Comparison of ENCODE assay signal across 8 cellular contexts in the genomic region with DNA sequence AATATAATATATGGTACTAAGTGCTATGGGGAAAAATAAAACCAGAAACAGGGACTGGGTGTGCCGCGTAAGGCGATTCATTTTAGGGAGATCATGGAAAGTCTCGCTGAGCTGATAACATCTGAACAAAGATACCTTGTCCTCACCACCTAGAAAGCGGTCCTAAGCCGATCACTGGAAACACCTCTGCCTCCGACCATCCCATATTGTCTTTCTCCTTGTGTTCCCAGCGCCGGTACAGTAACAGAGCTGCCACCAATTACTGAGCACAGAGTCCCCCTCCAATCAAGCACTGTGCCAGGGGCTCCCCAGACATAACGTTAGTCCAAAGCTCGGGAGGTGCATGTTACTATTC. TPM values are rescaled to one million over a fixed set of nuclear protein-coding genes. Genes with fewer than 3 reads are reported as not detected.
DNase-seq lines count a peak whose midpoint lies in the region; ATAC-seq and TF ChIP-seq lines count a peak whose summit lies in the region.

No MANE protein-coding gene starts in this region.

- POLR2A ChIA-PET in A673 (lab: Charles Lee; ENCODE audit: low non-redundant PET), result interaction anchor here (0.5 to 0.9 kb wide), 2 partner anchors 248 to 249 kb away, joined by 3 read pairs; no protein-coding TSS in a partner anchor

- no peak for DNase-seq in A673 (ENCODE audit: low spot score)
- no peak for DNase-seq in epithelial cell of proximal tubule (ENCODE audit: low read depth)
- peak; percentile 45 for DNase-seq in neural progenitor cell (ENCODE audit: low spot score)
- no peak for DNase-seq in GDM1 (lab: John Stamatoyannopoulos, UW)
- no peak for DNase-seq in NOMO-1 treated with DMSO at 0.1 percent for 48 hours (lab: John Stamatoyannopoulos, UW; ENCODE audit: unreplicated experiment)
- DNase-seq in GM13977 (ENCODE audit: low spot score), result no peak

- H3K4me3 Mint-ChIP-seq in neural progenitor cell, result peak overlapping the region; percentile 97

- peaks cover 2% of the 10 kb centered on the region for H3K27me3 Mint-ChIP-seq in neural progenitor cell (ENCODE audit: insufficient read depth, low read depth)

- intact Hi-C loops in A673 (cut with micrococcal nuclease; ENCODE audit: unreplicated experiment), result no loop called here

- no peaks in the 10 kb centered on the region for H3K79me2 ChIP-seq in OCI-LY1 (ENCODE audit: insufficient read depth, low read length)
- H3K79me2 ChIP-seq in neural progenitor cell (ENCODE audit: low read depth), result peaks cover 47% of the 10 kb centered on the region

- no peaks in the 10 kb centered on the region for H4K20me1 ChIP-seq in OCI-LY1 (ENCODE audit: insufficient read depth, low read length)
- no peaks in the 10 kb centered on the region for H4K20me1 ChIP-seq in neural progenitor cell (ENCODE audit: low read depth)

- peak overlapping the region; percentile 72 for H3K27ac ChIP-seq in A673 (ENCODE audit: low read depth, low read length, poor library complexity, severe bottlenecking)
- H3K27ac ChIP-seq in OCI-LY1 (ENCODE audit: low read depth, low read length, poor library complexity, severe bottlenecking), result no peak overlapping the region
- no peak overlapping the region for H3K27ac ChIP-seq in neural progenitor cell

- BruUV-seq in A673 (replicated peaks; lab: Mats Ljungman, UMichigan), result TSS peak; percentile 30

- TF ChIP-seq CTCF in A673 (conservative IDR thresholded peaks at IDR 0.05; ENCODE audit: low read depth, low read length) (no peak), OCI-LY1 (IDR thresholded peaks at IDR 0.05; ENCODE audit: low read length) (no peak), epithelial cell of proximal tubule (conservative IDR thresholded peaks at IDR 0.05; ENCODE audit: low read depth, low read length) (no peak), neural progenitor cell (IDR thresholded peaks at IDR 0.05) (no peak), GM13977 (IDR thresholded peaks at IDR 0.05; ENCODE audit: extremely low read depth, insufficient read depth, missing control alignments) (no peak)

- H3K9me3 ChIP-seq in A673 (ENCODE audit: low read depth, low read length, poor library complexity, severe bottlenecking), result no peaks in the 10 kb centered on the region
- peaks cover 9% of the 10 kb centered on the region; the same call in 1 of the 2 replicates for H3K9me3 ChIP-seq in OCI-LY1 (ENCODE audit: low read length)
- H3K9me3 ChIP-seq in neural progenitor cell (ENCODE audit: low read depth), result no peaks in the 10 kb centered on the region

- H2AFZ ChIP-seq in OCI-LY1 (ENCODE audit: low read length) (no peak overlapping the region), neural progenitor cell (replicated peaks) (peak overlapping the region; percentile 81)

- H3K36me3 Mint-ChIP-seq in neural progenitor cell, result peaks cover 20% of the 10 kb centered on the region

- H3K4me3 ChIP-seq in A673 (ENCODE audit: low read depth, low read length, poor library complexity, severe bottlenecking), result peak overlapping the region; percentile 67
- peak overlapping the region; percentile 73 for H3K4me3 ChIP-seq in OCI-LY1 (ENCODE audit: low read depth, low read length, poor library complexity, severe bottlenecking)
- H3K4me3 ChIP-seq in epithelial cell of proximal tubule (ENCODE audit: low read depth, low read length), result peak overlapping the region; percentile 78
- peak overlapping the region; percentile 71 for H3K4me3 ChIP-seq in neural progenitor cell

- no peaks in the 10 kb centered on the region for H3F3A ChIP-seq in OCI-LY1 (ENCODE audit: insufficient read depth, low read length)
- H3F3A ChIP-seq in neural progenitor cell (ENCODE audit: low read depth), result peaks cover 7% of the 10 kb centered on the region

- H3K4me2 ChIP-seq in OCI-LY1 (ENCODE audit: low read length) (peak overlapping the region; percentile 63), neural progenitor cell (peak overlapping the region; percentile 87)

- H3K9ac ChIP-seq in OCI-LY1 (ENCODE audit: low read length), result peak overlapping the region; percentile 64
- H3K9ac ChIP-seq in neural progenitor cell, result peak overlapping the region; percentile 24

- no peaks in the 10 kb centered on the region for H3K9me2 ChIP-seq in OCI-LY1 (ENCODE audit: low read depth, low read length)

- no peaks in the 10 kb centered on the region for H3K36me3 ChIP-seq in A673 (ENCODE audit: insufficient read depth, low read length, poor library complexity, severe bottlenecking)
- no peaks in the 10 kb centered on the region for H3K36me3 ChIP-seq in OCI-LY1 (ENCODE audit: insufficient read depth, low read length)
- no peaks in the 10 kb centered on the region for H3K36me3 ChIP-seq in neural progenitor cell

- ATAC-seq in GM19372 (IDR thresholded peaks at IDR 0.05; ENCODE audit: low read depth, unreplicated experiment), result peak; percentile 5

- H3K4me1 ChIP-seq in A673 (ENCODE audit: insufficient read depth, low read length, poor library complexity, severe bottlenecking) (peaks cover 4% of the 10 kb centered on the region), OCI-LY1 (ENCODE audit: insufficient read depth, low read length, severe bottlenecking) (peaks cover 11% of the 10 kb centered on the region), neural progenitor cell (peaks cover 9% of the 10 kb centered on the region)

- in situ Hi-C loops in GM13977 (cut with MboI; ENCODE audit: low pct_unique_long_range_greater_than_20kb, low sequenced_read_pairs, unreplicated experiment), result no loop called here

- H3K4me1 Mint-ChIP-seq in neural progenitor cell, result peaks cover 3% of the 10 kb centered on the region

- peak overlapping the region; percentile 38 for H3K27ac Mint-ChIP-seq in neural progenitor cell

- H3K27me3 ChIP-seq in A673 (replicated peaks; ENCODE audit: insufficient read depth, low read depth, low read length, poor library complexity) (no peaks in the 10 kb centered on the region), OCI-LY1 (ENCODE audit: insufficient read depth, low read length) (peaks cover 4% of the 10 kb centered on the region; the same call in 1 of the 2 replicates), neural progenitor cell (no peaks in the 10 kb centered on the region)

- H3K9me3 Mint-ChIP-seq in neural progenitor cell, result peaks cover 22% of the 10 kb centered on the region

- CTCF ChIA-PET in A673 (lab: Charles Lee), result interaction anchor here (0.8 kb wide), 1 partner anchor 659 kb away, joined by 4 read pairs; no protein-coding TSS in a partner anchor

RNA-seq across cellular contexts. Expression of gene CCDC112, which starts 0.7 kb away (rescaled TPM):
- total RNA-seq in A673 (2021) (13.4 and 14.2 TPM in 2 replicates), epithelial cell of proximal tubule (10.0 and 11.7 TPM in 2 replicates), neural progenitor cell (ENCODE audit: low replicate concordance) (22.0 and 33.6 TPM in 2 replicates)

RNA-seq across cellular contexts. Expression of gene PGGT1B, which starts 33.1 kb away (rescaled TPM):
- total RNA-seq in A673 (2021) (43.0 and 44.1 TPM in 2 replicates), epithelial cell of proximal tubule (4.6 and 5.4 TPM in 2 replicates), neural progenitor cell (ENCODE audit: low replicate concordance) (19.7 and 20.6 TPM in 2 replicates)
